15 cellular contexts compared by ENCODE assay signal in the genomic region with DNA sequence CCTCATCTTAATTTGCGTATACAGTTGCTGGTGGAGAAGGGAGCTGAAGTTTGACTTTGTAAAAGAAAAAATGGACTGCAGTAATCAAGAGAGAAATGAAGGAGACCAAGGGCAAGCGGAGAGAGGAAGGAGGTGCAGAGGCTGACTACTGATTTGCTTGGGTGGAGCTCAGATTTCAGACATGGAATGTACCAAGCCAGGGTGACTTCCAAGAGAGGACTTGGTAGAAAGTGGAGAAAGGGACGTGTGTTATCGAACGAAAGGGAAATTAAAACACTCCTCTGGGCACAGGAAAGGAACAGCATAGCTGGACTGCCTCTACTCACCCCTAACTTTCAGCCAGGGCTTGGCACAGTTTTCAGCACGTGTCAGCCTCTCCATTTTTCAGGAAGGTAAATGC.
"Had no signal": no experiment of that assay in that cellular context is flagged by ENCODE, and none has a peak within 500 bp of the region (broad histone marks: within the 10 kb centered on the region; RNA-seq: fewer than 3 reads in every experiment).

No MANE protein-coding gene starts in this region.

- ATAC-seq: esophagus mucosa; foreskin keratinocyte; left lobe of liver; stimulated activated naive B cell treated with anti-CD40 and anti-IgM and Interleukin-4, amounts not matched to agents 10 μg/mL and 1 μg/mL and 100 μg/mL, for 72 hours had no signal

- H3K79me2 ChIP-seq: parathyroid adenoma had no signal

- DNase-seq: activated CD4-positive, alpha-beta memory T cell treated with anti-CD3 and anti-CD28 coated beads for 36 hours; activated gamma-delta T cell treated with Interleukin-2 at 50 U/mL for 16 hours; activated naive CD8-positive, alpha-beta T cell treated with anti-CD3 and anti-CD28 coated beads for 36 hours; activated T-cell treated with anti-CD3 and anti-CD28 coated beads, Interleukin-2, amount 50 U/mL, for 48 hours; anterior cingulate cortex; endodermal cell; foreskin keratinocyte; heart right ventricle; islet precursor cell; stimulated activated CD4-positive, alpha-beta T cell treated with anti-CD3 and anti-CD28 coated beads, Interleukin-2, amount 100 ng/mL, for 24 hours; stimulated activated naive B cell treated with anti-CD40 and anti-IgM and Interleukin-4, amounts not matched to agents 10 μg/mL and 1 μg/mL and 100 μg/mL, for 72 hours; substantia nigra had no signal

- H3K36me3 ChIP-seq: heart right ventricle had no signal

- H3K4me1 ChIP-seq: foreskin keratinocyte, heart right ventricle, parathyroid adenoma had no signal

- H3K4me3 ChIP-seq: heart right ventricle had no signal

- H3K27ac ChIP-seq: foreskin keratinocyte, parathyroid adenoma had no signal

- H3K9ac ChIP-seq: parathyroid adenoma had no signal
